Comparison of ENCODE assay signal across 2 cellular contexts in genomic region chr5:150734579-150735384, GRCh38.
A peak's percentile ranks its signal among the peaks of the same experiment; 100 is the strongest.
TF ChIP-seq lines count a peak whose summit lies in the region.

No MANE protein-coding gene starts in this region.

TF ChIP-seq in K562, 482 proteins besides CTCF, POLR2A, EP300 and RAD21 (continues in another document):
- TF ChIP-seq BRD4 (IDR thresholded peaks at IDR 0.05) (no peak), FOXK1 (CRISPR knock-in tag; IDR thresholded peaks at IDR 0.05; ENCODE audit: borderline replicate concordance) (peak; percentile 14; the same call in 1 of the 2 replicates), LARP7 (IDR thresholded peaks at IDR 0.05) (no peak), PKNOX1 (IDR thresholded peaks at IDR 0.05) (0 out of 2 replicates have a peak, but pooled peaks have one; percentile 11), KLF6 (CRISPR knock-in tag; IDR thresholded peaks at IDR 0.05; ENCODE audit: borderline replicate concordance) (peak; percentile 10; the same call in 1 of the 2 replicates), NCOR1 (IDR thresholded peaks at IDR 0.05) (no peak), MEF2D (tag; conservative IDR thresholded peaks at IDR 0.05; ENCODE audit: low read depth) (0 out of 2 replicates have a peak, but pooled peaks have one; percentile 45), YY1 (IDR thresholded peaks at IDR 0.05; ENCODE audit: borderline replicate concordance in 1 of 3, control insufficient read depth in 1 of 3, extremely low read depth in 1 of 3, insufficient read depth in 3 of 3, insufficient read length in 1 of 3, insufficient replicate concordance in 2 of 3, low read depth in 1 of 3, low read length in 2 of 3) (peak in 2 of 3 experiments; percentile 39 to 53), GATAD2A (IDR thresholded peaks at IDR 0.05) (no peak), MYC (IDR thresholded peaks at IDR 0.05; ENCODE audit: low read depth, low read length) (0 out of 2 replicates have a peak, but pooled peaks have one; percentile 6), MYC (CRISPR knock-in tag; IDR thresholded peaks at IDR 0.05; ENCODE audit: borderline replicate concordance, low read depth) (no peak), USF1 (CRISPR knock-in tag; IDR thresholded peaks at IDR 0.05) (peak; percentile 29), NFIC (IDR thresholded peaks at IDR 0.05) (peak; percentile 70), DDX20 (tag; IDR thresholded peaks at IDR 0.05; ENCODE audit: low read depth) (no peak), HDAC2 (IDR thresholded peaks at IDR 0.05) (0 out of 2 replicates have a peak, but pooled peaks have one; percentile 19), CC2D1A (IDR thresholded peaks at IDR 0.05) (0 out of 2 replicates have a peak, but pooled peaks have one; percentile 55), MAFG (tag; conservative IDR thresholded peaks at IDR 0.05) (no peak), SPI1 (IDR thresholded peaks at IDR 0.05; ENCODE audit: borderline replicate concordance, low read depth, low read length) (peak; percentile 85), ZNF644 (tag; IDR thresholded peaks at IDR 0.05; ENCODE audit: low read depth) (no peak), RBBP5 (IDR thresholded peaks at IDR 0.05; ENCODE audit: borderline replicate concordance, insufficient read depth, low read length, poor library complexity, severe bottlenecking) (peak; percentile 29), BCLAF1 (IDR thresholded peaks at IDR 0.05; ENCODE audit: borderline replicate concordance in 1 of 2, control insufficient read depth in 1 of 2, low read depth in 2 of 2, low read length in 1 of 2) (no peak), ZNF766 (CRISPR knock-in tag; conservative IDR thresholded peaks at IDR 0.05) (no peak), HINFP (tag; conservative IDR thresholded peaks at IDR 0.05; ENCODE audit: low read depth) (no peak), RFX1 (IDR thresholded peaks at IDR 0.05) (0 out of 2 replicates have a peak, but pooled peaks have one; percentile 11), ZNF184 (CRISPR knock-in tag; IDR thresholded peaks at IDR 0.05) (no peak), ARID1B (IDR thresholded peaks at IDR 0.05) (peak; percentile 26; the same call in 1 of the 2 replicates), TFAP4 (CRISPR knock-in tag; IDR thresholded peaks at IDR 0.05; ENCODE audit: borderline replicate concordance) (peak; percentile 50; the same call in 1 of the 2 replicates)

TF ChIP-seq in GM12891, 5 proteins besides CTCF, POLR2A, EP300 and RAD21:
- TF ChIP-seq POLR2AphosphoS5 (IDR thresholded peaks at IDR 0.05; ENCODE audit: low read depth, low read length) = no peak
- TF ChIP-seq POU2F2 (IDR thresholded peaks at IDR 0.05; ENCODE audit: low read depth, low read length) = no peak
- TF ChIP-seq SPI1 (IDR thresholded peaks at IDR 0.05; ENCODE audit: low read depth, low read length) = no peak
- TF ChIP-seq TAF1 (IDR thresholded peaks at IDR 0.05; ENCODE audit: low read depth, low read length) = no peak
- TF ChIP-seq PAX5 (IDR thresholded peaks at IDR 0.05; ENCODE audit: insufficient read depth, low read length, severe bottlenecking) = no peak
